In the genomic region with DNA sequence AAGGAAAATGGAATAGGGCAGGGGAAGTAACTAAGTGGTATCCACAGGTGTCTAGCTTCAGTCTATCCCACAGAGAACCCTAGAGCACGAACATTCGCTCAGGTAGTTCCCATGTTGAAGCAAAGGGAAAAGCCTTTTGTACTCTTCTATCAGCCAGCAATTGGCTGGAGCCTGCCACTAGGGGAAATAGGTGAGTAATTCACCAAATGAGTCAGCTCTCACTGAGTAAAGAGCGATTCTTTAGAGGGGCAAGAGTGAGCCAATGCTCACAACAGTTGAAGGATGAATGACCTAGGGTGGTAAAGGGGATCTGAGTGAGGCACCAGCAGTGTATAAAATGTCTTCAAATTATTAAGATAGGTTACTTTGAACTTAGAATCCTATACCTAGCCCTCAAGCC, we compare ENCODE assay signal across 1 cellular context.
TF ChIP-seq lines count a peak whose summit lies in the region.

No MANE protein-coding gene starts in this region.

TF ChIP-seq in GM12878, 131 proteins besides CTCF, POLR2A, EP300 and RAD21 (continued from another document):
- TF ChIP-seq ZBTB40 (IDR thresholded peaks at IDR 0.05; ENCODE audit: borderline replicate concordance) = no peak
- no peak for TF ChIP-seq CBX5 (IDR thresholded peaks at IDR 0.05; ENCODE audit: low read depth)
- TF ChIP-seq CEBPB (IDR thresholded peaks at IDR 0.05; ENCODE audit: borderline replicate concordance in 1 of 2, low read depth in 2 of 2, low read length in 2 of 2) = no peak
- TF ChIP-seq ZBTB4 (CRISPR knock-in tag; IDR thresholded peaks at IDR 0.05) = no peak
- TF ChIP-seq IRF4 (IDR thresholded peaks at IDR 0.05; ENCODE audit: low read depth, low read length) = 0 out of 2 replicates have a peak, but pooled peaks have one; percentile 52
- no peak for TF ChIP-seq RAD51 (IDR thresholded peaks at IDR 0.05)
- TF ChIP-seq MYC (IDR thresholded peaks at IDR 0.05; ENCODE audit: insufficient read depth, insufficient read length, insufficient replicate concordance, low read length, severe bottlenecking) = no peak
- TF ChIP-seq, protein P1, sequence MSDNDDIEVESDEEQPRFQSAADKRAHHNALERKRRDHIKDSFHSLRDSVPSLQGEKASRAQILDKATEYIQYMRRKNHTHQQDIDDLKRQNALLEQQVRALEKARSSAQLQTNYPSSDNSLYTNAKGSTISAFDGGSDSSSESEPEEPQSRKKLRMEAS (IDR thresholded peaks at IDR 0.05; ENCODE audit: low read depth, low read length) = no peak
